In the genomic region with DNA sequence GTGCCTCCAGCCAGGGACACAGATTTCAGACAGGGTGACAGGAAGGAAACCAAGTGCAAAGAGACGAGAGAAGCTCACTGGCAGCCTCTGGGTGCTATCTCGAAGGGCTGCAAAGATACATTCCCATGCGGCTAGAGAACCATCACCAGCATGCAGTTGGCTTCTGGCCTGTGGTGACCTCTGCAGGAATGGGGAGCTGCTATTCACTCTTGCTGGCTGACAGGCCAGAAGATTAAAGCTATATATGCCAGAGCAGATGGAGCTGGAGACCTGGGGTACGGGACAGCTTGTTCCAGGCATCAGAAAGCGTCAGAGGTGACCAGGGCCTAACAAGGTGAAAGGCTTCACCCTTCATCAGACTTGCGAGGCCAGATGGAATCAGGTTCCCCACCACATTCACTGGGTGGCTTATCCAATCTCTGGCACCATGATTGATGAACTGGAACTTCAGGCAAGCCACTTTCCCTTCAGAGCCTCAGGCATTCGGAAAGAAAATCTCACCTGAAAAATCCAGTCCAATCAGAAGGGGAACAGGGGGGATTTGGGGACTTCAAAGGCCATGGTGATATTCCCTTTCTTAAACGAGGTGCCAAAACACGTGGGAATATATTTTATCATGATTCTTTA, we compare ENCODE assay signal across 12 cellular contexts. TPM values are rescaled to one million over a fixed set of nuclear protein-coding genes. Genes with fewer than 3 reads are reported as not detected.
DNase-seq lines count a peak whose midpoint lies in the region; ATAC-seq and TF ChIP-seq lines count a peak whose summit lies in the region.
"Had no signal": no experiment of that assay in that cellular context is flagged by ENCODE, and none has a peak within 500 bp of the region (broad histone marks: within the 10 kb centered on the region; RNA-seq: fewer than 3 reads in every experiment).

No MANE protein-coding gene starts in this region.

- H3K9ac ChIP-seq in trophoblast cell (ENCODE audit: low read length) = no peak overlapping the region

- no peak overlapping the region for H3K18ac ChIP-seq in trophoblast cell (ENCODE audit: low read length)

- H3K4me3 ChIP-seq in right cardiac atrium (ENCODE audit: low read length) = no peak overlapping the region
- H3K4me3 ChIP-seq in trophoblast cell (ENCODE audit: low read depth, low read length) = no peak overlapping the region
- H3K4me3 ChIP-seq: K562 had no signal

- no peak overlapping the region for H2AK5ac ChIP-seq in trophoblast cell (ENCODE audit: low read length)

- no peaks in the 10 kb centered on the region for H3K79me2 ChIP-seq in trophoblast cell (ENCODE audit: control insufficient read depth, insufficient read depth, low read length, poor library complexity)

- H3K9me3 ChIP-seq in right cardiac atrium (ENCODE audit: control insufficient read depth, low read length) = no peaks in the 10 kb centered on the region
- H3K9me3 ChIP-seq in trophoblast cell (ENCODE audit: insufficient read depth, low read depth, low read length) = no peaks in the 10 kb centered on the region

- DNase-seq in G401 (ENCODE audit: low spot score) = peak; percentile 89
- DNase-seq in right cardiac atrium = peak in 2 of 3 donors; percentile 63 to 66
- DNase-seq in sciatic nerve (ENCODE audit: low spot score) = peak; percentile 44
- no peak for DNase-seq in HFFc6
- no peak for DNase-seq in trophoblast cell
- DNase-seq: activated CD4-positive, alpha-beta T cell treated with anti-CD3 and anti-CD28 coated beads, Interleukin-2, amount 50 U/mL, for 1 hour; glutamatergic neuron; T-cell had no signal

- H3K4me2 ChIP-seq in trophoblast cell (ENCODE audit: low read length) = no peak overlapping the region

- no peak overlapping the region for H3K4me3 Mint-ChIP-seq in HFFc6
- H3K4me3 Mint-ChIP-seq: T-cell had no signal

- no peak overlapping the region for H3K14ac ChIP-seq in trophoblast cell (ENCODE audit: low read length)

- no peak overlapping the region for H2AFZ ChIP-seq in trophoblast cell (ENCODE audit: insufficient read depth, low read length, poor library complexity)

- H3K27me3 ChIP-seq in right cardiac atrium (ENCODE audit: control insufficient read depth, insufficient read depth) = no peaks in the 10 kb centered on the region
- H3K27me3 ChIP-seq in trophoblast cell (ENCODE audit: insufficient read depth, low read length) = no peaks in the 10 kb centered on the region

- no peak overlapping the region for H2BK120ac ChIP-seq in trophoblast cell (ENCODE audit: insufficient read depth, low read length, poor library complexity)

- H4K12ac ChIP-seq in trophoblast cell (ENCODE audit: low read depth, low read length) = no peak overlapping the region

- H3K4me1 ChIP-seq in right cardiac atrium (ENCODE audit: control insufficient read depth, insufficient read depth, low read length) = peaks cover 5% of the 10 kb centered on the region
- H3K4me1 ChIP-seq in trophoblast cell (ENCODE audit: control insufficient read depth in 1 of 2, insufficient read depth in 2 of 2, low read length in 2 of 2) = peaks cover 15 to 20% of the 10 kb centered on the region in 2 experiments

- H2BK12ac ChIP-seq in trophoblast cell (ENCODE audit: low read length) = no peak overlapping the region

- H3K23ac ChIP-seq in trophoblast cell (ENCODE audit: low read length) = no peak overlapping the region

- 53% methylated on average over 9 of the region's 9 CpGs for WGBS in right cardiac atrium
- no CpG with 5 or more reads among the region's 9 CpGs for WGBS in trophoblast cell (ENCODE audit: extremely low coverage, insufficient coverage, insufficient read length)

- in situ Hi-C loops in G401 (cut with HindIII; ENCODE audit: low sequenced_read_pairs) = no loop called here

- no peak overlapping the region for H4K91ac ChIP-seq in trophoblast cell (ENCODE audit: low read depth, low read length)

- intact Hi-C loops in right cardiac atrium (cut with DNase I) (loop anchor here in 2 of 4 donors (2.0 to 10.0 kb wide), 2 partner anchors 186 to 190 kb away; no protein-coding TSS in a partner anchor), sciatic nerve (cut with DNase I) (no loop called here)

- H4K8ac ChIP-seq in trophoblast cell (ENCODE audit: low read depth, low read length) = no peak overlapping the region

- H3K27me3 Mint-ChIP-seq in HFFc6 (ENCODE audit: insufficient read depth) = peaks cover 4% of the 10 kb centered on the region; the same call in 1 of the 2 replicates
- H3K27me3 Mint-ChIP-seq: T-cell had no signal

- H3K4me1 Mint-ChIP-seq in HFFc6 (ENCODE audit: low read depth) = peaks cover 53% of the 10 kb centered on the region

- H3K36me3 ChIP-seq in trophoblast cell (ENCODE audit: control insufficient read depth in 1 of 2, insufficient read depth in 2 of 2, low read length in 2 of 2) = peaks cover 0 to 3% of the 10 kb centered on the region in 2 experiments

- H3K27ac Mint-ChIP-seq in HFFc6 = no peak overlapping the region

- no peak overlapping the region for H3K4ac ChIP-seq in trophoblast cell (ENCODE audit: low read depth, low read length)

- no peaks in the 10 kb centered on the region for H3K9me3 Mint-ChIP-seq in HFFc6
- H3K9me3 Mint-ChIP-seq: T-cell had no signal

- no peak for TF ChIP-seq CTCF in HFFc6 (IDR thresholded peaks at IDR 0.05)

- ATAC-seq in right cardiac atrium (peak; percentile 50 to 61), sciatic nerve (no peak), GM19397 (IDR thresholded peaks at IDR 0.05; ENCODE audit: unreplicated experiment) (no peak), GM21360 (IDR thresholded peaks at IDR 0.05; ENCODE audit: unreplicated experiment) (no peak)
- ATAC-seq: T-cell had no signal

- peak overlapping the region; percentile 71 for H3K27ac ChIP-seq in angular gyrus (ENCODE audit: low read depth, low read length)
- peak overlapping the region; percentile 38 for H3K27ac ChIP-seq in right cardiac atrium (ENCODE audit: low read length)
- H3K27ac ChIP-seq in trophoblast cell (ENCODE audit: low read depth, low read length) = no peak overlapping the region

- H3K36me3 Mint-ChIP-seq in HFFc6 (ENCODE audit: low read depth) = peaks cover 10% of the 10 kb centered on the region

- H3K79me1 ChIP-seq in trophoblast cell (ENCODE audit: low read length) = no peaks in the 10 kb centered on the region

- no peak overlapping the region for H2BK5ac ChIP-seq in trophoblast cell (ENCODE audit: low read depth, low read length, poor library complexity)

RNA-seq across cellular contexts. Expression of gene MAP1LC3A, which starts 20.1 kb away (rescaled TPM):
- total RNA-seq in G401 (2014; rRNA removed; shearing (Covaris generic)) = 0.37 TPM in 1 of 2 replicates, not detected in the other
- total RNA-seq in right cardiac atrium = 10 to 100 TPM; 61.8 to 85.7 (median 79.8) TPM
- 116 TPM for polyA plus RNA-seq in right cardiac atrium
- 72.1 TPM for total RNA-seq in sciatic nerve
- total RNA-seq in HFFc6 (2021; fragmentation: NEBNext Ultra II Directional; extraction: Animal tissue kit (Norgen Biotek cat#: 25700)) = 10 to 100 TPM; 20.2 to 34.6 (median 23.9) TPM
- polyA plus RNA-seq in trophoblast cell (2013) = 15.8 and 16.4 TPM in 2 replicates
- polyA plus RNA-seq: K562 had no signal

Comparison
In these comparisons a context has a peak if more than half of its experiments do, and no peak if none do; other contexts are left out.
1. DNase-seq: peak in G401 (single experiment), right cardiac atrium (2 of 3) and sciatic nerve (single experiment); none in HFFc6 (single experiment) and trophoblast cell (0 of 2).
2. ATAC-seq: peak in right cardiac atrium (2 of 2); none in sciatic nerve (single experiment), GM19397 (single experiment) and GM21360 (single experiment).
3. RNA of gene MAP1LC3A, which starts 20.1 kb away (total RNA-seq): 61.8 to 85.7 TPM in right cardiac atrium, 72.1 TPM in sciatic nerve (single experiment) and 20.2 to 34.6 TPM in HFFc6; 0.37 TPM in G401; every median in the first group is over 10 times any median in the second.